8 cellular contexts compared by ENCODE assay signal in genomic region chr2:189024861-189025618, GRCh38. TPM values are rescaled to one million over a fixed set of nuclear protein-coding genes. Genes with fewer than 3 reads are reported as not detected.
DNase-seq lines count a peak whose midpoint lies in the region; TF ChIP-seq lines count a peak whose summit lies in the region.

No MANE protein-coding gene starts in this region.

- no peaks in the 10 kb centered on the region for H3K36me3 ChIP-seq in SJCRH30
- no peaks in the 10 kb centered on the region for H3K36me3 ChIP-seq in mesenchymal stem cell (ENCODE audit: control insufficient read depth in 1 of 2, insufficient read depth in 2 of 2, low read depth in 1 of 2, low read length in 2 of 2)
- no peaks in the 10 kb centered on the region for H3K36me3 ChIP-seq in uterus

- DNase-seq in HEK293T (ENCODE audit: extremely low spot score) = peak; percentile 27
- DNase-seq in SJCRH30 = peak; percentile 30 to 63
- DNase-seq in mesenchymal stem cell = no peak
- DNase-seq in uterus = no peak
- no peak for DNase-seq in activated CD4-positive, alpha-beta T cell treated with anti-CD3 and anti-CD28 coated beads for 4 hours
- DNase-seq in NCI-H510A (lab: John Stamatoyannopoulos, UW) = no peak
- no peak for DNase-seq in 8988T

- H2BK15ac ChIP-seq in mesenchymal stem cell (ENCODE audit: low read depth, poor library complexity, severe bottlenecking) = no peak overlapping the region

- H3K4me2 ChIP-seq in mesenchymal stem cell (ENCODE audit: low read length, poor library complexity, severe bottlenecking) = no peak overlapping the region

- no peak overlapping the region for H2AK5ac ChIP-seq in mesenchymal stem cell (ENCODE audit: low read length, severe bottlenecking)

- no peak overlapping the region for H2BK5ac ChIP-seq in mesenchymal stem cell (ENCODE audit: low read depth, low read length, poor library complexity, severe bottlenecking)

- POLR2A ChIA-PET in HEK293T (lab: Yijun Ruan, JAX) = no interaction called here

- H3K79me1 ChIP-seq in mesenchymal stem cell (replicated peaks; ENCODE audit: low read length, poor library complexity, severe bottlenecking) = no peaks in the 10 kb centered on the region

- H3K9me3 ChIP-seq in SJCRH30 (replicated peaks) (no peaks in the 10 kb centered on the region; the same call in 1 of the 2 replicates), mesenchymal stem cell (ENCODE audit: control insufficient read depth, low read length) (no peaks in the 10 kb centered on the region), uterus (no peaks in the 10 kb centered on the region)

- H2BK120ac ChIP-seq in mesenchymal stem cell (ENCODE audit: low read depth, low read length) = no peak overlapping the region

- intact Hi-C loops in uterus (cut with DNase I; ENCODE audit: low total_unique reads) = no loop called here

- H2BK12ac ChIP-seq in mesenchymal stem cell (ENCODE audit: low read length in 2 of 2) = no peak overlapping the region

- TF ChIP-seq CTCF in GM12872 (IDR thresholded peaks at IDR 0.05; ENCODE audit: insufficient read depth, low read depth, low read length) = peak; percentile 61
- TF ChIP-seq CTCF in uterus (IDR thresholded peaks at IDR 0.05) = peak in 1 of 4 experiments; percentile 9

- H3K9ac ChIP-seq in mesenchymal stem cell (ENCODE audit: low read length) = peak overlapping the region; percentile 72

- WGBS in mesenchymal stem cell = 85% methylated on average over 3 of the region's 4 CpGs

- H4K91ac ChIP-seq in mesenchymal stem cell (ENCODE audit: low read length) = no peak overlapping the region

- H3K4me1 ChIP-seq in SJCRH30 = no peaks in the 10 kb centered on the region
- no peaks in the 10 kb centered on the region for H3K4me1 ChIP-seq in mesenchymal stem cell (ENCODE audit: control insufficient read depth, insufficient read depth, low read depth, low read length)
- no peaks in the 10 kb centered on the region for H3K4me1 ChIP-seq in uterus

- no peak overlapping the region for H4K8ac ChIP-seq in mesenchymal stem cell (ENCODE audit: low read length)

- no peak overlapping the region for H3K4ac ChIP-seq in mesenchymal stem cell (ENCODE audit: low read depth in 1 of 2, low read length in 2 of 2)

- no peak overlapping the region for H3K4me3 ChIP-seq in SJCRH30
- H3K4me3 ChIP-seq in mesenchymal stem cell (ENCODE audit: insufficient read depth in 1 of 2, low read depth in 1 of 2, low read length in 2 of 2) = peak overlapping the region in 1 of 2 experiments; percentile 23
- H3K4me3 ChIP-seq in uterus = no peak overlapping the region

- no peak overlapping the region for H2AFZ ChIP-seq in mesenchymal stem cell (ENCODE audit: low read depth, low read length)

- H3K23ac ChIP-seq in mesenchymal stem cell (ENCODE audit: low read length in 2 of 2) = no peak overlapping the region

- TF ChIP-seq POLR2A in uterus (IDR thresholded peaks at IDR 0.05) = no peak

- no peak overlapping the region for H3K14ac ChIP-seq in mesenchymal stem cell (ENCODE audit: low read length in 2 of 2)

- no peaks in the 10 kb centered on the region for H3K27me3 ChIP-seq in SJCRH30
- H3K27me3 ChIP-seq in mesenchymal stem cell (ENCODE audit: control insufficient read depth in 1 of 2, insufficient read depth in 1 of 2, low read length in 2 of 2) = no peaks in the 10 kb centered on the region
- no peaks in the 10 kb centered on the region for H3K27me3 ChIP-seq in uterus

- CTCF ChIA-PET in HEK293T (lab: Yijun Ruan, JAX) = no interaction called here

- H3K27ac ChIP-seq in SJCRH30 (no peak overlapping the region), mesenchymal stem cell (ENCODE audit: low read length, poor library complexity, severe bottlenecking) (no peak overlapping the region), uterus (peak overlapping the region in 1 of 2 donors; percentile 40)

- no peak overlapping the region for H3K18ac ChIP-seq in mesenchymal stem cell (ENCODE audit: low read depth in 1 of 2, low read length in 2 of 2)

TF ChIP-seq in HEK293T, 16 proteins besides CTCF, POLR2A, EP300 and RAD21:
- no peak for TF ChIP-seq FOXK2 (IDR thresholded peaks at IDR 0.05)
- TF ChIP-seq LEF1 (IDR thresholded peaks at IDR 0.05; ENCODE audit: borderline replicate concordance) = no peak
- TF ChIP-seq FOXA1 (IDR thresholded peaks at IDR 0.05) = no peak
- no peak for TF ChIP-seq TARDBP (IDR thresholded peaks at IDR 0.05)
- no peak for TF ChIP-seq SP1 (IDR thresholded peaks at IDR 0.05)
- TF ChIP-seq NFRKB (IDR thresholded peaks at IDR 0.05) = no peak
- no peak for TF ChIP-seq PKNOX1 (IDR thresholded peaks at IDR 0.05)
- TF ChIP-seq ZNF384 (IDR thresholded peaks at IDR 0.05) = no peak
- TF ChIP-seq L3MBTL2 (conservative IDR thresholded peaks at IDR 0.05) = no peak
- no peak for TF ChIP-seq ELF4 (IDR thresholded peaks at IDR 0.05)
- no peak for TF ChIP-seq BHLHE40 (IDR thresholded peaks at IDR 0.05; ENCODE audit: borderline replicate concordance)
- TF ChIP-seq SUZ12 (IDR thresholded peaks at IDR 0.05) = no peak

RNA-seq across cellular contexts. Expression of gene COL3A1, which starts 50.9 kb away (rescaled TPM):
- total RNA-seq in SJCRH30 (2014; rRNA removed; shearing (Covaris generic)) = 19.2 and 19.3 TPM in 2 replicates
- polyA plus RNA-seq in mesenchymal stem cell (2013, experiment 1 of 2) = 3,787 TPM
- 4,096 TPM for polyA plus RNA-seq in mesenchymal stem cell (2013, experiment 2 of 2)
- over 10,000 TPM in 1 of 4 donors, 100 to 1,000 TPM in 3; 113 to 22,387 (median 426) TPM for total RNA-seq in uterus

Comparison
In these comparisons a context has a peak if more than half of its experiments do, and no peak if none do; other contexts are left out.
1. DNase-seq: peak in HEK293T (single experiment) and SJCRH30 (2 of 2); none in mesenchymal stem cell (single experiment), uterus (0 of 2), activated CD4-positive, alpha-beta T cell treated with anti-CD3 and anti-CD28 coated beads for 4 hours (0 of 2), NCI-H510A (single experiment) and 8988T (single experiment).